ENCODE assay signal across 13 cellular contexts in the genomic region with DNA sequence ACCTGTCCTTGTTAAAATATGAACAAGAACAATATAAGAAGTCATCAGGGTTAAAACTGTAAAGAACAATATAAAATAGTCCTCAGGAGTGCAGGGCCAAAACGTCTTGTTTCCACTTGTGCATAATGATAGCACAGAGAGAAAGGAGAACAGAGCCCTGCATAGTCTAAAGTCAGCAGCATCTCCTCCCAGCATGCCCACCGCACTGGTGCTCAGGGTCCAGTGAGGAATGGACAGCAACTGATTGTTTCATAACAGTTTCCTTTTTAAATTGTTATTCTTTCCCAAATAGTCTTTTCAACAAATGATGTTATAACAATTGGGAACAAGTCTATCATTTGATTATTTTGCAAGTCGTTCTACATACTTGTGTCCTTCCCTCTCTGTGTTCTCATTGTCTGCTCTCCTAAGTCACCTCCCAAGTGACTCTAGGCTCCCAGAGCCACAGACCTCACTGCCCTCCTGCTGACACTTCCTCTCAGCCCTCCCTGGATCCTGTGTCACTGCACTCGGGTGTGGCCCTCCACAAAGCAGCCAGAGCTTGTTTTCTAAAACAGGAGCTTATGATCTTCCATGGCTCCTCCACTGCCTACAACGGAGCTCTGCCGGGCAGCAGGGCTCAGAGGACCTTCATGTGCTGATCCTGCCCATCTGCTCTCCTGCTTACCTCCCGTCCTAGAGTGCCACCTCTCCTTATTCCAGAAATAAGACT. TPM values are rescaled to one million over a fixed set of nuclear protein-coding genes. Genes with fewer than 3 reads are reported as not detected.
DNase-seq lines count a peak whose midpoint lies in the region; ATAC-seq and TF ChIP-seq lines count a peak whose summit lies in the region.
"Had no signal": no experiment of that assay in that cellular context is flagged by ENCODE, and none has a peak within 500 bp of the region (broad histone marks: within the 10 kb centered on the region; RNA-seq: fewer than 3 reads in every experiment).

No MANE protein-coding gene starts in this region.

- H3K27ac ChIP-seq in heart right ventricle (peak overlapping the region; percentile 60 to 87 (median 83)), foreskin keratinocyte (no peak overlapping the region)
- H3K27ac ChIP-seq: SJCRH30 had no signal

- peak; percentile 35 to 72 (median 65) for ATAC-seq in heart right ventricle
- ATAC-seq in foreskin keratinocyte, result no peak
- ATAC-seq: stimulated activated naive B cell treated with anti-CD40 and anti-IgM and Interleukin-4, amounts not matched to agents 10 μg/mL and 1 μg/mL and 100 μg/mL, for 72 hours had no signal

- no peaks in the 10 kb centered on the region for H3K36me3 ChIP-seq in heart right ventricle
- H3K36me3 ChIP-seq: SJCRH30 had no signal

- TF ChIP-seq CTCF in heart right ventricle (IDR thresholded peaks at IDR 0.05), result no peak
- TF ChIP-seq CTCF in foreskin keratinocyte (conservative IDR thresholded peaks at IDR 0.05), result no peak

- H3K4me1 ChIP-seq in heart right ventricle (peaks cover 0 to 52% (median 11%) of the 10 kb centered on the region in 9 donors), foreskin keratinocyte (no peaks in the 10 kb centered on the region)
- H3K4me1 ChIP-seq: SJCRH30 had no signal

- no peaks in the 10 kb centered on the region for H3K27me3 ChIP-seq in heart right ventricle
- no peaks in the 10 kb centered on the region for H3K27me3 ChIP-seq in foreskin keratinocyte

- DNase-seq in G401 (ENCODE audit: low spot score) (peak; percentile 57), NCI-H82 treated with DMSO at 0.1 percent for 48 hours (lab: John Stamatoyannopoulos, UW; ENCODE audit: unreplicated experiment) (peak; percentile 29), heart right ventricle (no peak), pons (ENCODE audit: low spot score) (peak; percentile 84), NCI-H128 (lab: John Stamatoyannopoulos, UW; ENCODE audit: unreplicated experiment) (no peak), foreskin keratinocyte (no peak), SK-N-DZ (ENCODE audit: low spot score) (no peak), AG20443 (ENCODE audit: low spot score) (no peak)
- DNase-seq: activated CD4-positive, alpha-beta T cell treated with anti-CD3 and anti-CD28 coated beads, Interleukin-2, amount 50 U/mL, for 1 hour; CD4-positive, alpha-beta T cell; glutamatergic neuron; SJCRH30; stimulated activated naive B cell treated with anti-CD40 and anti-IgM and Interleukin-4, amounts not matched to agents 10 μg/mL and 1 μg/mL and 100 μg/mL, for 72 hours had no signal

- WGBS in heart right ventricle, 2 donors, result 17 to 20% methylated on average over 7 of the region's 7 CpGs

- intact Hi-C loops in heart right ventricle (cut with DNase I), result no loop called here

- H3K4me3 ChIP-seq in heart right ventricle, result peak overlapping the region in 6 of 10 donors; percentile 4 to 25 (median 16)
- H3K4me3 ChIP-seq: SJCRH30 had no signal

- in situ Hi-C loops in G401 (cut with HindIII; ENCODE audit: low sequenced_read_pairs), result no loop called here

- H3K9me3 ChIP-seq in heart right ventricle, result peaks cover 0 to 10% (median 0%) of the 10 kb centered on the region in 11 donors
- H3K9me3 ChIP-seq: SJCRH30 had no signal

RNA-seq across cellular contexts. Expression of gene COBL, which starts 27.6 kb away (rescaled TPM):
- total RNA-seq in G401 (2014; rRNA removed; shearing (Covaris generic)), result not detected in 2 replicates
- total RNA-seq in heart right ventricle (100 to 1,000 TPM in 2 of 10 donors, 10 to 100 TPM in 8; 60.3 to 109 (median 90.6) TPM), foreskin keratinocyte (0.78 and 1.4 TPM in 2 replicates)
- polyA plus RNA-seq in heart right ventricle (10 to 100 TPM; 15.5 to 25.6 TPM), foreskin keratinocyte (0.21 and 0.66 TPM in 2 replicates)
- polyA plus RNA-seq in SK-N-DZ (2014; cell fraction: cytosol; rRNA removed), result not detected in 2 replicates
- polyA plus RNA-seq in SK-N-DZ (2014; cell fraction: nucleus; rRNA removed), result not detected in 2 replicates
- total RNA-seq: CD4-positive, alpha-beta T cell had no signal

Comparison
In these comparisons a context has a peak if more than half of its experiments do, and no peak if none do; other contexts are left out.
1. DNase-seq: peak in G401 (single experiment), NCI-H82 treated with DMSO at 0.1 percent for 48 hours (single experiment) and pons (single experiment); none in heart right ventricle (0 of 2), NCI-H128 (single experiment), foreskin keratinocyte (0 of 2), SK-N-DZ (single experiment) and AG20443 (single experiment).
2. RNA of gene COBL, which starts 27.6 kb away (total RNA-seq): 60.3 to 109 TPM in heart right ventricle; 0.78 to 1.4 TPM in foreskin keratinocyte and not detected in G401; every median in the first group is over 10 times any median in the second.